ENCODE assay signal across 10 cellular contexts in the genomic region with DNA sequence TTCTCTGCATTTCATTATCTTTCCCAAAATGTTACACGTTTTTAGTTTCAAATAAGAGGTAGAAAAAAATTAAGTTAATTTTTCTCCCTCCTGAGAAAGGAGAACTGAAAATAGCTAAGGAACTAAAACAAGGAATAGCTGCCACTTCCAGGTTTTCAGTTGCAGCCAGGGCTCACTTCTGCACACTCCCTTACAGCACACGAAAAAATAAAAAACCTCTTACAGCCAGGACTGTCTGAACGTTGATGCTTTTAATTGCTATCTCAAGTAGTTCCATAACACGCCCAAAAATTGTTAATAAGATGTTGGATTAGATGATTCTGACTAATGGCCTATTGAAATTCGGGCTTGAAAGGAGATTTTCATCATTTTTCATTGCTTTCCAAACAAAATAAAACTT.
"Had no signal": no experiment of that assay in that cellular context is flagged by ENCODE, and none has a peak within 500 bp of the region (broad histone marks: within the 10 kb centered on the region; RNA-seq: fewer than 3 reads in every experiment).

No MANE protein-coding gene starts in this region.

- H3K27ac Mint-ChIP-seq: activated CD4-positive, alpha-beta T cell treated with anti-CD3 and anti-CD28 coated beads, Interleukin-2, amount 10 ng/mL, durations not matched to agents 7 days and 5 days; effector memory CD8-positive, alpha-beta T cell; stimulated activated effector memory CD8-positive, alpha-beta T cell treated with anti-CD3 and anti-CD28 coated beads, Interleukin-12 subunit alpha, Interleukin-12 subunit beta, amount 100 ng/mL, for 72 hours had no signal

- H3K4me1 Mint-ChIP-seq: activated CD4-positive, alpha-beta T cell treated with anti-CD3 and anti-CD28 coated beads, Interleukin-2, amount 10 ng/mL, durations not matched to agents 7 days and 5 days; stimulated activated effector memory CD8-positive, alpha-beta T cell treated with anti-CD3 and anti-CD28 coated beads, Interleukin-12 subunit alpha, Interleukin-12 subunit beta, amount 100 ng/mL, for 72 hours had no signal

- H3K27me3 Mint-ChIP-seq: activated CD4-positive, alpha-beta T cell treated with anti-CD3 and anti-CD28 coated beads, Interleukin-2, amount 10 ng/mL, durations not matched to agents 7 days and 5 days had no signal

- H3K36me3 Mint-ChIP-seq: stimulated activated effector memory CD8-positive, alpha-beta T cell treated with anti-CD3 and anti-CD28 coated beads, Interleukin-12 subunit alpha, Interleukin-12 subunit beta, amount 100 ng/mL, for 72 hours had no signal

- H3K4me3 Mint-ChIP-seq: activated CD4-positive, alpha-beta T cell treated with anti-CD3 and anti-CD28 coated beads, Interleukin-2, amount 10 ng/mL, durations not matched to agents 7 days and 5 days; effector memory CD8-positive, alpha-beta T cell; stimulated activated effector memory CD8-positive, alpha-beta T cell treated with anti-CD3 and anti-CD28 coated beads, Interleukin-12 subunit alpha, Interleukin-12 subunit beta, amount 100 ng/mL, for 72 hours had no signal

- ATAC-seq: effector memory CD8-positive, alpha-beta T cell; gastroesophageal sphincter; left colon; lower lobe of right lung; pancreas; stimulated activated effector memory CD8-positive, alpha-beta T cell treated with anti-CD3 and anti-CD28 coated beads, Interleukin-12 subunit alpha, Interleukin-12 subunit beta, amount 100 ng/mL, for 72 hours had no signal

- H3K9me3 Mint-ChIP-seq: activated CD4-positive, alpha-beta T cell treated with anti-CD3 and anti-CD28 coated beads, Interleukin-2, amount 10 ng/mL, durations not matched to agents 7 days and 5 days; effector memory CD8-positive, alpha-beta T cell; stimulated activated effector memory CD8-positive, alpha-beta T cell treated with anti-CD3 and anti-CD28 coated beads, Interleukin-12 subunit alpha, Interleukin-12 subunit beta, amount 100 ng/mL, for 72 hours had no signal

- DNase-seq: activated CD4-positive, alpha-beta T cell treated with anti-CD3 and anti-CD28 coated beads, Interleukin-2, amount 10 ng/mL, durations not matched to agents 7 days and 5 days; activated CD8-positive, alpha-beta memory T cell treated with anti-CD3 and anti-CD28 coated beads, Interleukin-2, amount 50 U/mL, for 48 hours; activated gamma-delta T cell treated with Interleukin-2 at 50 U/mL for 16 hours; dermis blood vessel endothelial cell; effector memory CD8-positive, alpha-beta T cell; left colon; lower lobe of right lung; pancreas had no signal
